ENCODE assay signal across 8 cellular contexts in the genomic region with DNA sequence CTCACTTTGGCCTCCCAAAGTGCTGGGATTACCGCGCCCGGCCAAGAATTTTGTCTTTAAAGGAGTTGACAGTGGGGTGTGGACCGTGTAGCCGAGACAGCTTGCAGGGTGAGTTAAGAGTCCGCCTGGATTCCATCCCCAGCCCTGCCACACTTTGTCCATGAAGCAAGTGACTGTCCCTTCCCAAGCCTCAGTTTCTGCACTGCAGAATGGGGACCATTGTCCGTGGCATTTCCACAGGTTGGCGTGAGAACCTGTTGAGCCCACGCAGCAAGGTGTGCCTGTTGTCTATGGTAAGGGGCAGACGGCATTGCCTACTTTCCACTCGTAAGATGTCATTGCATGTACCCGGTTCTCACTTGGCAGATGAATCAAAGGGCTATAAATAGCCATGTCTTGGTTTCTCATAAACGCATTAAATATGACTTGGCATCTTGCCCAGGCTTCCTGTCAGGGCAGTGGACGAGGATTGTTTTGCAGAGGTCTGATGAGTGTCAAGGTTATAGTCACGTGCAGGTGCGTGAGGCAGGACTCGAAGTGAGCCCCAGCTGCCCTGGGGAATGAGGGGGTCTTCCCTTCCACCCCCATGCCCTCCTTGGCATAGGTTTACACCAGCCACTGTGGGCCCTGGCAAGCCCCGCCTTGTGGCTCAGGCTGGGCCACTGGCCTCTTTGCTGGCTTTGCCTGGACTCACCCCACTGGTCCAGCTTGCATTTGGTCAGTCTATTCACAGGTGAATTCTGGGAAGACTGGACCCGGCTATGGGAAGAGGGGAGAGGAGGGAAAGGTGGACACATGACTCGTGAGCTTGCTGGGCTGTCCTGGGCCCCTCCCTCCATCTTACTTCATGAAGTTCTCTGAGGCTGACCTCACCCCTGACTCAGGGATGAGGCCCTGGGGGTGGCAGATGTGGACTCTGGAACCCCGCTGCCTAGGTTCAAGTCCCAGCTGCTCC. TPM values are rescaled to one million over a fixed set of nuclear protein-coding genes. Genes with fewer than 3 reads are reported as not detected.
DNase-seq lines count a peak whose midpoint lies in the region; ATAC-seq and TF ChIP-seq lines count a peak whose summit lies in the region.

No MANE protein-coding gene starts in this region.

- H3K4me1 ChIP-seq in CD4-positive, alpha-beta memory T cell (ENCODE audit: insufficient read depth, low read length) = peaks cover 84% of the 10 kb centered on the region
- no peaks in the 10 kb centered on the region for H3K4me1 ChIP-seq in ascending aorta

- POLR2A ChIA-PET in CD4-positive, alpha-beta memory T cell (lab: Charles Lee; ENCODE audit: partially characterized antibody) = interaction anchor here (0.6 to 8.8 kb wide), 18 partner anchors 8 to 249 kb away, joined by 3 to 217 read pairs (median 12); partner anchors contain the start of genes FAM187B, FXYD5, FXYD7 and USF2

- no peaks in the 10 kb centered on the region for H3K36me3 ChIP-seq in CD4-positive, alpha-beta memory T cell (ENCODE audit: insufficient read depth, low read length)
- no peaks in the 10 kb centered on the region for H3K36me3 ChIP-seq in ascending aorta

- intact Hi-C loops in CD4-positive, alpha-beta memory T cell (cut with micrococcal nuclease) = loop anchor here (1.0 to 10.0 kb wide), 6 partner anchors 8 to 688 kb away; partner anchors contain the start of genes HCST and NFKBID
- intact Hi-C loops in ascending aorta (cut with DNase I) = no loop called here

- peak overlapping the region; percentile 98 to 100 (median 100) for H3K27ac Mint-ChIP-seq in CD4-positive, alpha-beta memory T cell
- peak overlapping the region; percentile 98 for H3K27ac Mint-ChIP-seq in T-helper 1 cell treated with Interleukin-12 subunit alpha and Interleukin-12 subunit beta and Interleukin-4 antibody, amounts not matched to agents 30 μg/mL and 1 μg/mL, for 36 hours

- no peak for TF ChIP-seq CTCF in ascending aorta (IDR thresholded peaks at IDR 0.05)

- no peaks in the 10 kb centered on the region for H3K27me3 Mint-ChIP-seq in CD4-positive, alpha-beta memory T cell
- no peaks in the 10 kb centered on the region for H3K27me3 Mint-ChIP-seq in T-helper 1 cell treated with Interleukin-12 subunit alpha and Interleukin-12 subunit beta and Interleukin-4 antibody, amounts not matched to agents 30 μg/mL and 1 μg/mL, for 36 hours (ENCODE audit: low read depth)

- peak overlapping the region in 1 of 2 donors; percentile 17 for H3K4me3 ChIP-seq in CD4-positive, alpha-beta memory T cell (ENCODE audit: low read length in 2 of 2)
- no peak overlapping the region for H3K4me3 ChIP-seq in ascending aorta

- H3K9me3 ChIP-seq in CD4-positive, alpha-beta memory T cell (ENCODE audit: control insufficient read depth in 1 of 2, low read length in 2 of 2) = no peaks in the 10 kb centered on the region
- no peaks in the 10 kb centered on the region for H3K9me3 ChIP-seq in ascending aorta

- CTCF ChIA-PET in CD4-positive, alpha-beta memory T cell (lab: Charles Lee; ENCODE audit: partially characterized antibody) = interaction anchor here (0.8 to 3.2 kb wide), 7 partner anchors 10 to 144 kb away, joined by 3 to 25 read pairs (median 7); partner anchors contain the start of genes FXYD5 and FXYD7

- H3K4me1 Mint-ChIP-seq in CD4-positive, alpha-beta memory T cell = peaks cover 40 to 78% (median 61%) of the 10 kb centered on the region in 4 donors
- peaks cover 54% of the 10 kb centered on the region for H3K4me1 Mint-ChIP-seq in T-helper 1 cell treated with Interleukin-12 subunit alpha and Interleukin-12 subunit beta and Interleukin-4 antibody, amounts not matched to agents 30 μg/mL and 1 μg/mL, for 36 hours (ENCODE audit: low read depth)

- peak overlapping the region; percentile 30 to 85 (median 76) for H3K4me3 Mint-ChIP-seq in CD4-positive, alpha-beta memory T cell
- no peak overlapping the region for H3K4me3 Mint-ChIP-seq in T-helper 1 cell treated with Interleukin-12 subunit alpha and Interleukin-12 subunit beta and Interleukin-4 antibody, amounts not matched to agents 30 μg/mL and 1 μg/mL, for 36 hours

- peaks cover 0 to 9% (median 3%) of the 10 kb centered on the region in 8 donors for H3K9me3 Mint-ChIP-seq in CD4-positive, alpha-beta memory T cell
- no peaks in the 10 kb centered on the region for H3K9me3 Mint-ChIP-seq in T-helper 1 cell treated with Interleukin-12 subunit alpha and Interleukin-12 subunit beta and Interleukin-4 antibody, amounts not matched to agents 30 μg/mL and 1 μg/mL, for 36 hours

- peak overlapping the region; percentile 98 for H3K27ac ChIP-seq in CD4-positive, alpha-beta memory T cell (ENCODE audit: low read depth, low read length)
- peak overlapping the region; percentile 52 to 56 for H3K27ac ChIP-seq in ascending aorta

- peak; percentile 89 to 96 (median 93) for DNase-seq in CD4-positive, alpha-beta memory T cell
- DNase-seq in NCI-H1092 (lab: John Stamatoyannopoulos, UW) = peak; percentile 58
- DNase-seq in ascending aorta (ENCODE audit: low spot score in 2 of 2) = peak; percentile 63 to 86
- peak; percentile 88 for DNase-seq in kidney tubule cell (ENCODE audit: low spot score)
- peak; percentile 49 to 71 for DNase-seq in stimulated activated CD8-positive, alpha-beta memory T cell treated with anti-CD3 and anti-CD28 coated beads, Interleukin-15, amount 100 ng/mL, for 4 hours (ENCODE audit: low read depth in 2 of 2)

- ATAC-seq in GM21529 (IDR thresholded peaks at IDR 0.05; ENCODE audit: unreplicated experiment) (peak; percentile 59), HG02623 (IDR thresholded peaks at IDR 0.05; ENCODE audit: unreplicated experiment) (no peak)

- H3K27me3 ChIP-seq in CD4-positive, alpha-beta memory T cell (ENCODE audit: insufficient read depth, low read length) = no peaks in the 10 kb centered on the region
- H3K27me3 ChIP-seq in ascending aorta = no peaks in the 10 kb centered on the region

- peaks cover 0 to 10% of the 10 kb centered on the region in 2 donors for H3K36me3 Mint-ChIP-seq in CD4-positive, alpha-beta memory T cell
- peaks cover 7% of the 10 kb centered on the region for H3K36me3 Mint-ChIP-seq in T-helper 1 cell treated with Interleukin-12 subunit alpha and Interleukin-12 subunit beta and Interleukin-4 antibody, amounts not matched to agents 30 μg/mL and 1 μg/mL, for 36 hours (ENCODE audit: low read depth)

RNA-seq across cellular contexts. Expression of gene FAM187B, which starts 14.6 kb away (rescaled TPM):
- total RNA-seq in CD4-positive, alpha-beta memory T cell = not detected
- polyA plus RNA-seq in CD4-positive, alpha-beta memory T cell = not detected
- total RNA-seq in ascending aorta = not detected

RNA-seq across cellular contexts. Expression of gene LSR, which starts 34.8 kb away (rescaled TPM):
- 10 to 100 TPM; 45.8 to 48.9 TPM for total RNA-seq in CD4-positive, alpha-beta memory T cell
- polyA plus RNA-seq in CD4-positive, alpha-beta memory T cell = 10 to 100 TPM; 76.1 to 91.6 TPM
- 79.4 TPM for total RNA-seq in ascending aorta

RNA-seq across cellular contexts. Expression of gene USF2, which starts 54.8 kb away (rescaled TPM):
- 100 to 1,000 TPM; 204 to 216 TPM for total RNA-seq in CD4-positive, alpha-beta memory T cell
- 1 to 10 TPM; 2.2 to 9.4 TPM for polyA plus RNA-seq in CD4-positive, alpha-beta memory T cell
- 116 TPM for total RNA-seq in ascending aorta

RNA-seq across cellular contexts. Expression of gene FXYD5, which starts 59.4 kb away (rescaled TPM):
- 100 to 1,000 TPM; 473 to 484 TPM for total RNA-seq in CD4-positive, alpha-beta memory T cell
- polyA plus RNA-seq in CD4-positive, alpha-beta memory T cell = 100 to 1,000 TPM; 452 to 833 TPM
- 138 TPM for total RNA-seq in ascending aorta
